In the genomic region with DNA sequence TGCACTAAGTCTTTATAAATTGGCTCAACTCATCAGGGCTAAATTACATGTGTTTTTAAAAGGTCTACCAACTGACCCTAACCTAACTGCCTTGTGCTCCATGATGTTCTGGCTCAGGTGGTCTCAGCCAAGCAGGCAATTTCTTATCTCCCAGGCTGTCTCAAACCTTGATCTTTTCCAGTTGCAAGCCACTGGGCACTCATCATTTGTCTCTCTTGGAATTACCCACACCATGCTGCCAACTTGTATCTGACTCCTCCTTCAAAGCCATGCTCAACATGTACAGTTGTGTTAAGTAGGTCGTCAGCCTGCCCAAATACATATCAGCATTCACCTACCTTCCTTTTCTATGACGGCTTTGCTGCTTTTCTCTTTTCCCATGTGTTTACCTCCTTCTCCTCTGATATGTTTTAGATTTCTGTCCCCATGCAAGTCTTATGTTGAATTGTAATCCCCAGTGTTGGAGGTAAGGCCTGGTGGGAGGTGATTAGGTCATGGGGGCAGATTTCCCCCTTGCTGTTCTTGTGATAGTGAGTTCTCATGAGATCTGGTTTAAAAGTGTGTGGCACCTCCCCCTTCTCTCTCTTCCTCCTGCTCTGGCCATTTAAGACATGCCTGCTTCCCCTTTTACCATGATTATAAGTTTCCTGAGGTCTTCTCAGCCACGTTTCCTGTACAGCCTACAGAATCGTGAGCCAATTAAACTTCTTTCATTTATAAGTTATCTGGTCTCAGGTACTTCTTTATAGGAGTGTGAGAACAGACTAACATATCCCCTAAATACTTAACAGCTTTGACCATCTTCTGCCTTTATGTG, we compare ENCODE assay signal across 1 cellular context.
TF ChIP-seq lines count a peak whose summit lies in the region.

No MANE protein-coding gene starts in this region.

TF ChIP-seq in WTC11, 78 proteins besides CTCF, POLR2A, EP300 and RAD21 (continued from another document):
- TF ChIP-seq, protein P1, sequence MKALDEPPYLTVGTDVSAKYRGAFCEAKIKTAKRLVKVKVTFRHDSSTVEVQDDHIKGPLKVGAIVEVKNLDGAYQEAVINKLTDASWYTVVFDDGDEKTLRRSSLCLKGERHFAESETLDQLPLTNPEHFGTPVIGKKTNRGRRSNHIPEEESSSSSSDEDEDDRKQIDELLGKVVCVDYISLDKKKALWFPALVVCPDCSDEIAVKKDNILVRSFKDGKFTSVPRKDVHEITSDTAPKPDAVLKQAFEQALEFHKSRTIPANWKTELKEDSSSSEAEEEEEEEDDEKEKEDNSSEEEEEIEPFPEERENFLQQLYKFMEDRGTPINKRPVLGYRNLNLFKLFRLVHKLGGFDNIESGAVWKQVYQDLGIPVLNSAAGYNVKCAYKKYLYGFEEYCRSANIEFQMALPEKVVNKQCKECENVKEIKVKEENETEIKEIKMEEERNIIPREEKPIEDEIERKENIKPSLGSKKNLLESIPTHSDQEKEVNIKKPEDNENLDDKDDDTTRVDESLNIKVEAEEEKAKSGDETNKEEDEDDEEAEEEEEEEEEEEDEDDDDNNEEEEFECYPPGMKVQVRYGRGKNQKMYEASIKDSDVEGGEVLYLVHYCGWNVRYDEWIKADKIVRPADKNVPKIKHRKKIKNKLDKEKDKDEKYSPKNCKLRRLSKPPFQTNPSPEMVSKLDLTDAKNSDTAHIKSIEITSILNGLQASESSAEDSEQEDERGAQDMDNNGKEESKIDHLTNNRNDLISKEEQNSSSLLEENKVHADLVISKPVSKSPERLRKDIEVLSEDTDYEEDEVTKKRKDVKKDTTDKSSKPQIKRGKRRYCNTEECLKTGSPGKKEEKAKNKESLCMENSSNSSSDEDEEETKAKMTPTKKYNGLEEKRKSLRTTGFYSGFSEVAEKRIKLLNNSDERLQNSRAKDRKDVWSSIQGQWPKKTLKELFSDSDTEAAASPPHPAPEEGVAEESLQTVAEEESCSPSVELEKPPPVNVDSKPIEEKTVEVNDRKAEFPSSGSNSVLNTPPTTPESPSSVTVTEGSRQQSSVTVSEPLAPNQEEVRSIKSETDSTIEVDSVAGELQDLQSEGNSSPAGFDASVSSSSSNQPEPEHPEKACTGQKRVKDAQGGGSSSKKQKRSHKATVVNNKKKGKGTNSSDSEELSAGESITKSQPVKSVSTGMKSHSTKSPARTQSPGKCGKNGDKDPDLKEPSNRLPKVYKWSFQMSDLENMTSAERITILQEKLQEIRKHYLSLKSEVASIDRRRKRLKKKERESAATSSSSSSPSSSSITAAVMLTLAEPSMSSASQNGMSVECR (CRISPR knock-in tag; IDR thresholded peaks at IDR 0.05; ENCODE audit: borderline replicate concordance) = no peak
TF ChIP-seq in WTC11: peak in this region for 0.
